Comparison of ENCODE assay signal across 1 cellular context in the genomic region with DNA sequence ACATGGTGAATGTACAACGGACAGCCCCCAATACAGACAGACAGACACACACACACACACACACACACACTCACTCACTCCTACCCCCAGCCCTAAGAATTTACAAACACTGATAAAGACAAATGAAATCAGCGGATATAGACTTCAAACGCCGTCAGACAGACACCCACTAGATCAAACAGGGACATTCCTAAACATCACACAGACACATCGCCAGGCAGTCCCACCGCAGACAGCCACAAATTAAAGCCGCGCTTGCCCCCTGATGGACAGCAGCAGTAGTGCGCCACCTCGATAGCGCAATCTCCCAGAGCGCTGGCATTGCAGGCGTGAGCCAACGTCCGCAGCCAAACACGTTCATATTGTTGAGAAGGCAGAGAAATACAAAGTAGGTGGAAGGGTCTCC.
TF ChIP-seq lines count a peak whose summit lies in the region.

No MANE protein-coding gene starts in this region.

TF ChIP-seq in K562, 482 proteins besides CTCF, POLR2A, EP300 and RAD21 (continued from another document and continues in another):
- TF ChIP-seq, protein P1, sequence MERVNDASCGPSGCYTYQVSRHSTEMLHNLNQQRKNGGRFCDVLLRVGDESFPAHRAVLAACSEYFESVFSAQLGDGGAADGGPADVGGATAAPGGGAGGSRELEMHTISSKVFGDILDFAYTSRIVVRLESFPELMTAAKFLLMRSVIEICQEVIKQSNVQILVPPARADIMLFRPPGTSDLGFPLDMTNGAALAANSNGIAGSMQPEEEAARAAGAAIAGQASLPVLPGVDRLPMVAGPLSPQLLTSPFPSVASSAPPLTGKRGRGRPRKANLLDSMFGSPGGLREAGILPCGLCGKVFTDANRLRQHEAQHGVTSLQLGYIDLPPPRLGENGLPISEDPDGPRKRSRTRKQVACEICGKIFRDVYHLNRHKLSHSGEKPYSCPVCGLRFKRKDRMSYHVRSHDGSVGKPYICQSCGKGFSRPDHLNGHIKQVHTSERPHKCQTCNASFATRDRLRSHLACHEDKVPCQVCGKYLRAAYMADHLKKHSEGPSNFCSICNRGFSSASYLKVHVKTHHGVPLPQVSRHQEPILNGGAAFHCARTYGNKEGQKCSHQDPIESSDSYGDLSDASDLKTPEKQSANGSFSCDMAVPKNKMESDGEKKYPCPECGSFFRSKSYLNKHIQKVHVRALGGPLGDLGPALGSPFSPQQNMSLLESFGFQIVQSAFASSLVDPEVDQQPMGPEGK (CRISPR knock-in tag; IDR thresholded peaks at IDR 0.05; ENCODE audit: borderline replicate concordance), result no peak
- TF ChIP-seq, protein P2, sequence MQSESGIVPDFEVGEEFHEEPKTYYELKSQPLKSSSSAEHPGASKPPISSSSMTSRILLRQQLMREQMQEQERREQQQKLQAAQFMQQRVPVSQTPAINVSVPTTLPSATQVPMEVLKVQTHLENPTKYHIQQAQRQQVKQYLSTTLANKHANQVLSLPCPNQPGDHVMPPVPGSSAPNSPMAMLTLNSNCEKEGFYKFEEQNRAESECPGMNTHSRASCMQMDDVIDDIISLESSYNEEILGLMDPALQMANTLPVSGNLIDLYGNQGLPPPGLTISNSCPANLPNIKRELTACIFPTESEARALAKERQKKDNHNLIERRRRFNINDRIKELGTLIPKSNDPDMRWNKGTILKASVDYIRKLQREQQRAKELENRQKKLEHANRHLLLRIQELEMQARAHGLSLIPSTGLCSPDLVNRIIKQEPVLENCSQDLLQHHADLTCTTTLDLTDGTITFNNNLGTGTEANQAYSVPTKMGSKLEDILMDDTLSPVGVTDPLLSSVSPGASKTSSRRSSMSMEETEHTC (IDR thresholded peaks at IDR 0.05), result 0 out of 2 replicates have a peak, but pooled peaks have one; percentile 18
- no peak for TF ChIP-seq HMGN3 (IDR thresholded peaks at IDR 0.05; ENCODE audit: borderline replicate concordance, extremely low read depth, insufficient read length, low read depth, low read length)
- no peak for TF ChIP-seq NFXL1 (CRISPR knock-in tag; IDR thresholded peaks at IDR 0.05)
- 0 out of 2 replicates have a peak, but pooled peaks have one; percentile 38 for TF ChIP-seq TEAD4 (IDR thresholded peaks at IDR 0.05; ENCODE audit: low read length)
- TF ChIP-seq TEAD4 (CRISPR knock-in tag; IDR thresholded peaks at IDR 0.05; ENCODE audit: borderline replicate concordance), result no peak
- TF ChIP-seq HEY1 (CRISPR knock-in tag; IDR thresholded peaks at IDR 0.05; ENCODE audit: borderline replicate concordance), result no peak
- peak in 1 of 2 experiments; percentile 57; a peak in 1 of 4 replicates for TF ChIP-seq HDAC1 (IDR thresholded peaks at IDR 0.05)
- no peak for TF ChIP-seq ZBTB43 (CRISPR knock-in tag; IDR thresholded peaks at IDR 0.05)
- TF ChIP-seq RBM15 (IDR thresholded peaks at IDR 0.05; ENCODE audit: insufficient read depth, low read length), result no peak
- TF ChIP-seq ZNF740 (CRISPR knock-in tag; IDR thresholded peaks at IDR 0.05), result peak; percentile 91
- TF ChIP-seq ZNF740 (tag; IDR thresholded peaks at IDR 0.05), result no peak
- no peak for TF ChIP-seq IFI16 (CRISPR knock-in tag; IDR thresholded peaks at IDR 0.05)
- no peak for TF ChIP-seq NFATC3 (IDR thresholded peaks at IDR 0.05)
- no peak for TF ChIP-seq PTBP1 (IDR thresholded peaks at IDR 0.05; ENCODE audit: low read depth, low read length)
- TF ChIP-seq USF1 (CRISPR knock-in tag; IDR thresholded peaks at IDR 0.05), result no peak
- TF ChIP-seq ZNF511 (CRISPR knock-in tag; IDR thresholded peaks at IDR 0.05), result no peak
- no peak for TF ChIP-seq E2F3 (CRISPR knock-in tag; IDR thresholded peaks at IDR 0.05)
- TF ChIP-seq MYNN (IDR thresholded peaks at IDR 0.05), result peak; percentile 36; the same call in 1 of the 2 replicates
- no peak for TF ChIP-seq MYNN (CRISPR knock-in tag; IDR thresholded peaks at IDR 0.05)
- peak; percentile 27 to 45; a peak in 2 of 4 replicates for TF ChIP-seq NRF1 (conservative IDR thresholded peaks at IDR 0.05 in 1 of 2, IDR thresholded peaks at IDR 0.05 in 1 of 2)
- no peak for TF ChIP-seq CHD7 (IDR thresholded peaks at IDR 0.05; ENCODE audit: low read depth, low read length)
- TF ChIP-seq PYGO2 (tag; IDR thresholded peaks at IDR 0.05), result no peak
- TF ChIP-seq RBM25 (IDR thresholded peaks at IDR 0.05; ENCODE audit: low read depth, low read length, severe bottlenecking), result no peak
- no peak for TF ChIP-seq HDAC8 (tag; IDR thresholded peaks at IDR 0.05)
- TF ChIP-seq, protein P3, sequence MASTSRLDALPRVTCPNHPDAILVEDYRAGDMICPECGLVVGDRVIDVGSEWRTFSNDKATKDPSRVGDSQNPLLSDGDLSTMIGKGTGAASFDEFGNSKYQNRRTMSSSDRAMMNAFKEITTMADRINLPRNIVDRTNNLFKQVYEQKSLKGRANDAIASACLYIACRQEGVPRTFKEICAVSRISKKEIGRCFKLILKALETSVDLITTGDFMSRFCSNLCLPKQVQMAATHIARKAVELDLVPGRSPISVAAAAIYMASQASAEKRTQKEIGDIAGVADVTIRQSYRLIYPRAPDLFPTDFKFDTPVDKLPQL (IDR thresholded peaks at IDR 0.05; ENCODE audit: extremely low read depth, insufficient read length), result no peak
- 0 out of 2 replicates have a peak, but pooled peaks have one; percentile 31 for TF ChIP-seq ELF4 (CRISPR knock-in tag; IDR thresholded peaks at IDR 0.05)
- no peak for TF ChIP-seq MAFF (IDR thresholded peaks at IDR 0.05; ENCODE audit: low read length)
- TF ChIP-seq SLC30A9 (CRISPR knock-in tag; IDR thresholded peaks at IDR 0.05), result no peak
- TF ChIP-seq, protein P4, sequence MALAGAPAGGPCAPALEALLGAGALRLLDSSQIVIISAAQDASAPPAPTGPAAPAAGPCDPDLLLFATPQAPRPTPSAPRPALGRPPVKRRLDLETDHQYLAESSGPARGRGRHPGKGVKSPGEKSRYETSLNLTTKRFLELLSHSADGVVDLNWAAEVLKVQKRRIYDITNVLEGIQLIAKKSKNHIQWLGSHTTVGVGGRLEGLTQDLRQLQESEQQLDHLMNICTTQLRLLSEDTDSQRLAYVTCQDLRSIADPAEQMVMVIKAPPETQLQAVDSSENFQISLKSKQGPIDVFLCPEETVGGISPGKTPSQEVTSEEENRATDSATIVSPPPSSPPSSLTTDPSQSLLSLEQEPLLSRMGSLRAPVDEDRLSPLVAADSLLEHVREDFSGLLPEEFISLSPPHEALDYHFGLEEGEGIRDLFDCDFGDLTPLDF (CRISPR knock-in tag; IDR thresholded peaks at IDR 0.05), result no peak
- no peak for TF ChIP-seq NR3C1 (CRISPR knock-in tag; IDR thresholded peaks at IDR 0.05)
- TF ChIP-seq, protein P5, sequence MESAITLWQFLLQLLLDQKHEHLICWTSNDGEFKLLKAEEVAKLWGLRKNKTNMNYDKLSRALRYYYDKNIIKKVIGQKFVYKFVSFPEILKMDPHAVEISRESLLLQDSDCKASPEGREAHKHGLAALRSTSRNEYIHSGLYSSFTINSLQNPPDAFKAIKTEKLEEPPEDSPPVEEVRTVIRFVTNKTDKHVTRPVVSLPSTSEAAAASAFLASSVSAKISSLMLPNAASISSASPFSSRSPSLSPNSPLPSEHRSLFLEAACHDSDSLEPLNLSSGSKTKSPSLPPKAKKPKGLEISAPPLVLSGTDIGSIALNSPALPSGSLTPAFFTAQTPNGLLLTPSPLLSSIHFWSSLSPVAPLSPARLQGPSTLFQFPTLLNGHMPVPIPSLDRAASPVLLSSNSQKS (CRISPR knock-in tag; IDR thresholded peaks at IDR 0.05), result no peak
- no peak for TF ChIP-seq ZNF41 (CRISPR knock-in tag; conservative IDR thresholded peaks at IDR 0.05)
- no peak for TF ChIP-seq SMAD1 (IDR thresholded peaks at IDR 0.05; ENCODE audit: low read depth, low read length, partially characterized antibody)
- TF ChIP-seq RFX1 (IDR thresholded peaks at IDR 0.05), result no peak
- TF ChIP-seq DACH1 (IDR thresholded peaks at IDR 0.05; ENCODE audit: partially characterized antibody), result no peak
- no peak for TF ChIP-seq ZNF146 (CRISPR knock-in tag; IDR thresholded peaks at IDR 0.05; ENCODE audit: unreplicated experiment)
